9 cellular contexts compared by ENCODE assay signal in the genomic region with DNA sequence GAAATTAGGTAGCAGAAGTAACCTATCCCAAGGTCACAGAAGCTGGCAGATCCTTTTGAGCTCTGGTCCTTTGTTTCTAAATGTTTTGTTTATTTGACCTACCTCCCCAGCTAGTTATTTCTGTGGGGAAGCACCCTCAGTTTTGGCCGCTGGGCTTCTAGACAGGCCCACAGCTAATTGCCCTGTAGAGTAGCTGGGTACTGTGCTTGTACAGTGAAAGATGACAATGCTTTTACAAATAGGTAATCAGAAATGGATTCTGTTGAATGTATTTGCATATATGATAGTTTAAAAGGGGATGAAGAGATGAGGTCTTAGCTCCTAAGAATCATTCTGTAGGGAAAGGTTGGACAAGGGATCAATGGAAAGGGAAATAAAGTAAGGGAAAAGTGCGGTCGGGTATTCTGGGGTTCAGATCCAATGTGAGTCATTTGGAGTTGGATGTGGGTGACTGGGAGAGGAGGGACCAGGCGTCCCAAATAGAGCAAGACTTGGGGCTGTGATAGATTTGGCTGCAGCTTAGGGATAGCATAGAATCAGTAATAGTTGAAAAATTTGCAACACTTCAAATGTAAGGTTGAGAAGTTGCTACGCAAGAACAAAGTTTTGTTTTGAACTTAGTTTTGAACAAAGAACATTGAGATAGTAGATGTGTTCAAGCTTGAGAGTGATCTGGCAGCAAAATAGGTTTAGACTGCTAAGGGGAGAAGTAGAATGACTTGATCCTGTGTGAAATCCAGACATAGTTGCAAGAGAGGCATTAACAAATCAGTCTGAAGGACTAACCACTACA. TPM values are rescaled to one million over a fixed set of nuclear protein-coding genes. Genes with fewer than 3 reads are reported as not detected.
DNase-seq lines count a peak whose midpoint lies in the region; ATAC-seq and TF ChIP-seq lines count a peak whose summit lies in the region.
"Had no signal": no experiment of that assay in that cellular context is flagged by ENCODE, and none has a peak within 500 bp of the region (broad histone marks: within the 10 kb centered on the region; RNA-seq: fewer than 3 reads in every experiment).

No MANE protein-coding gene starts in this region.

- no peak for TF ChIP-seq CTCF in fibroblast of villous mesenchyme (IDR thresholded peaks at IDR 0.05; ENCODE audit: insufficient read depth, low read depth, low read length)

- in situ Hi-C loops in HAP-1 (cut with MboI; ENCODE audit: low sequenced_read_pairs), result no loop called here

- H3K4me2 ChIP-seq in skeletal muscle satellite cell (ENCODE audit: low read length), result peak overlapping the region; percentile 87

- H3K9ac ChIP-seq in skeletal muscle satellite cell (ENCODE audit: low read depth, low read length), result peak overlapping the region; percentile 95

- H3K4me1 ChIP-seq in HAP-1 (peaks cover 15% of the 10 kb centered on the region), skeletal muscle satellite cell (ENCODE audit: control insufficient read depth, insufficient read depth, low read length) (peaks cover 22% of the 10 kb centered on the region)

- intact Hi-C loops in activated CD4-positive, alpha-beta memory T cell treated with anti-CD3 and anti-CD28 coated beads for 36 hours (cut with micrococcal nuclease), result loop anchor here (2.0 kb wide), 1 partner anchor 39 kb away; no protein-coding TSS in a partner anchor

- H3K4me3 ChIP-seq in HAP-1, result peak overlapping the region; percentile 79
- H3K4me3 ChIP-seq in fibroblast of villous mesenchyme (ENCODE audit: low read depth, low read length), result peak overlapping the region; percentile 86
- peak overlapping the region; percentile 80 for H3K4me3 ChIP-seq in skeletal muscle satellite cell (ENCODE audit: low read length)

- H3K4me1 Mint-ChIP-seq in activated CD4-positive, alpha-beta memory T cell treated with anti-CD3 and anti-CD28 coated beads for 36 hours (ENCODE audit: low read depth), result peaks cover 48% of the 10 kb centered on the region

- no peaks in the 10 kb centered on the region for H3K27me3 Mint-ChIP-seq in activated CD4-positive, alpha-beta memory T cell treated with anti-CD3 and anti-CD28 coated beads for 36 hours

- H3K36me3 Mint-ChIP-seq in activated CD4-positive, alpha-beta memory T cell treated with anti-CD3 and anti-CD28 coated beads for 36 hours, result peaks cover 17% of the 10 kb centered on the region

- H3K9me3 Mint-ChIP-seq in activated CD4-positive, alpha-beta memory T cell treated with anti-CD3 and anti-CD28 coated beads for 36 hours, result no peaks in the 10 kb centered on the region

- no peak for DNase-seq in HAP-1 (ENCODE audit: low spot score in 2 of 2)
- DNase-seq in activated CD4-positive, alpha-beta memory T cell treated with anti-CD3 and anti-CD28 coated beads for 36 hours, result no peak
- no peak for DNase-seq in fibroblast of villous mesenchyme (ENCODE audit: low read depth)
- no peak for DNase-seq in stimulated activated CD4-positive, alpha-beta T cell treated with anti-CD3 and anti-CD28 coated beads, Interleukin-2, amount 100 ng/mL, for 48 hours
- no peak for DNase-seq in NCI-H446 treated with DMSO at 0.1 percent for 48 hours (lab: John Stamatoyannopoulos, UW)
- no peak for DNase-seq in OCI-M1 (lab: John Stamatoyannopoulos, UW)
- DNase-seq: central memory CD4-positive, alpha-beta T cell had no signal

- CTCF ChIA-PET in activated CD4-positive, alpha-beta memory T cell treated with anti-CD3 and anti-CD28 coated beads for 36 hours (lab: Charles Lee), result interaction anchor here (0.5 to 3.2 kb wide), 13 partner anchors 15 to 721 kb away, joined by 3 to 27 read pairs (median 4); a partner anchor contains a TSS

- H3K27me3 ChIP-seq in HAP-1 (ENCODE audit: low read depth) (no peaks in the 10 kb centered on the region), skeletal muscle satellite cell (ENCODE audit: control insufficient read depth, insufficient read depth, low read length) (no peaks in the 10 kb centered on the region)

- H3K4me3 Mint-ChIP-seq in activated CD4-positive, alpha-beta memory T cell treated with anti-CD3 and anti-CD28 coated beads for 36 hours, result peak overlapping the region; percentile 99

- H3K9me3 ChIP-seq in HAP-1 (no peaks in the 10 kb centered on the region), skeletal muscle satellite cell (replicated peaks; ENCODE audit: low read length) (no peaks in the 10 kb centered on the region)

- POLR2A ChIA-PET in activated CD4-positive, alpha-beta memory T cell treated with anti-CD3 and anti-CD28 coated beads for 36 hours (lab: Charles Lee), result interaction anchor here (0.6 to 1.9 kb wide), 2 partner anchors 55 to 57 kb away, joined by 4 to 5 read pairs; no protein-coding TSS in a partner anchor

- peak overlapping the region; percentile 99 for H3K27ac Mint-ChIP-seq in activated CD4-positive, alpha-beta memory T cell treated with anti-CD3 and anti-CD28 coated beads for 36 hours

- H3K36me3 ChIP-seq in HAP-1 (replicated peaks), result peaks cover 19% of the 10 kb centered on the region
- peaks cover 7% of the 10 kb centered on the region for H3K36me3 ChIP-seq in skeletal muscle satellite cell (ENCODE audit: insufficient read depth, low read length)

- no peak for ATAC-seq in HG03432 (IDR thresholded peaks at IDR 0.05; ENCODE audit: unreplicated experiment)

RNA-seq across cellular contexts. Expression of a gene that starts 3.7 kb away (rescaled TPM):
- 10 to 100 TPM; 58.2 TPM for total RNA-seq in activated CD4-positive, alpha-beta memory T cell treated with anti-CD3 and anti-CD28 coated beads for 36 hours
- 61.3 and 80.2 TPM in 2 replicates for total RNA-seq in fibroblast of villous mesenchyme
- 40.2 and 47.9 TPM in 2 replicates for total RNA-seq in skeletal muscle satellite cell (2012; rRNA removed)
